Comparison of ENCODE assay signal across 21 cellular contexts in the genomic region with DNA sequence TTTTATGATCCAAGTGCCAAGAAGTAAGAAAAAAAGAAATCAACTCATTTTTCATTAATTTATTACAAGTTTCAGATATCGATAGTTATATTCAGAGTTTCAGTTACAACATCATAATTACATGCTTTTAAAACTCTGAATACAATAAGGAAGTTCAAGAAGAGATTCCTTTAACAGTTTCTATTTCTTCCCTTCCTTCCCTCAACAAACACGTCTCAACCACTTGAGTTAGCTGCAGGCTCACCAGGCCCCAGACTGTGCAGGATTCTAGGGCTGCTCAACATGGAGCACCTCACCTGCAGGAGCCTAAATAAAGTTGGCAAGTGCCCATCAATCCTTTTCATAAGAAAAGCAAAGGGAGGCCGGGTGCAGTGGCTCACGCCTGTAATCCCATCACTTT.
DNase-seq lines count a peak whose midpoint lies in the region; ATAC-seq and TF ChIP-seq lines count a peak whose summit lies in the region.
"Had no signal": no experiment of that assay in that cellular context is flagged by ENCODE, and none has a peak within 500 bp of the region (broad histone marks: within the 10 kb centered on the region; RNA-seq: fewer than 3 reads in every experiment).

No MANE protein-coding gene starts in this region.

- H3K4me3 Mint-ChIP-seq in MCF 10A (ENCODE audit: unreplicated experiment) (no peak overlapping the region), mesothelial cell of epicardium (no peak overlapping the region), Caco-2 (ENCODE audit: unreplicated experiment) (no peak overlapping the region)
- no peak overlapping the region for H3K4me3 Mint-ChIP-seq in activated naive CD8-positive, alpha-beta T cell treated with anti-CD3 and anti-CD28 coated beads for 36 hours
- H3K4me3 Mint-ChIP-seq: activated CD4-positive, alpha-beta memory T cell treated with anti-CD3 and anti-CD28 coated beads for 36 hours; central memory CD8-positive, alpha-beta T cell; H9 had no signal

- no TSS peak for BruUV-seq in MCF 10A (replicated peaks; lab: Mats Ljungman, UMichigan)
- no TSS peak for BruUV-seq in Caco-2 (replicated peaks; lab: Mats Ljungman, UMichigan)

- no peak overlapping the region for H3K4me3 ChIP-seq in breast epithelium
- H3K4me3 ChIP-seq in Caco-2 (ENCODE audit: low read depth, low read length): no peak overlapping the region
- H3K4me3 ChIP-seq: SJSA1, spleen had no signal

- H3K36me3 Mint-ChIP-seq in MCF 10A (ENCODE audit: insufficient read depth, unreplicated experiment) (no peaks in the 10 kb centered on the region), mesothelial cell of epicardium (no peaks in the 10 kb centered on the region), Caco-2 (ENCODE audit: insufficient read depth, unreplicated experiment) (no peaks in the 10 kb centered on the region)
- H3K36me3 Mint-ChIP-seq in activated naive CD8-positive, alpha-beta T cell treated with anti-CD3 and anti-CD28 coated beads for 36 hours: peaks cover 1% of the 10 kb centered on the region
- H3K36me3 Mint-ChIP-seq: activated CD4-positive, alpha-beta memory T cell treated with anti-CD3 and anti-CD28 coated beads for 36 hours had no signal

- H3K9me3 ChIP-seq in breast epithelium (no peaks in the 10 kb centered on the region), Caco-2 (no peaks in the 10 kb centered on the region)
- H3K9me3 ChIP-seq: SJSA1, spleen had no signal

- CTCF ChIA-PET in MCF 10A (lab: Yijun Ruan, JAX): interaction anchor here (0.6 kb wide), 2 partner anchors 9 to 664 kb away, joined by 3 to 4 read pairs; no protein-coding TSS in a partner anchor
- CTCF ChIA-PET in Caco-2 (lab: Charles Lee): no interaction called here

- H3K27me3 ChIP-seq in breast epithelium (no peaks in the 10 kb centered on the region), Caco-2 (replicated peaks; ENCODE audit: control insufficient read depth, insufficient read depth, low read length) (no peaks in the 10 kb centered on the region)
- H3K27me3 ChIP-seq: SJSA1, spleen had no signal

- ATAC-seq in left ventricle myocardium superior: no peak
- no peak for ATAC-seq in GM21390 (IDR thresholded peaks at IDR 0.05; ENCODE audit: unreplicated experiment)
- ATAC-seq in GM18511 (IDR thresholded peaks at IDR 0.05; ENCODE audit: unreplicated experiment): no peak

- POLR2A ChIA-PET in MCF 10A (lab: Yijun Ruan, JAX) (interaction anchor here (0.6 to 0.7 kb wide), 2 partner anchors 32 to 66 kb away, joined by 3 to 4 read pairs; no protein-coding TSS in a partner anchor), Caco-2 (lab: Charles Lee) (no interaction called here)

- TF ChIP-seq POLR2A in breast epithelium (IDR thresholded peaks at IDR 0.05): no peak

- no peaks in the 10 kb centered on the region for H3K27me3 Mint-ChIP-seq in MCF 10A (ENCODE audit: insufficient read depth, unreplicated experiment)
- H3K27me3 Mint-ChIP-seq in activated naive CD8-positive, alpha-beta T cell treated with anti-CD3 and anti-CD28 coated beads for 36 hours: peaks cover 7% of the 10 kb centered on the region
- no peaks in the 10 kb centered on the region for H3K27me3 Mint-ChIP-seq in mesothelial cell of epicardium (ENCODE audit: low read depth)
- H3K27me3 Mint-ChIP-seq in Caco-2 (ENCODE audit: insufficient read depth, unreplicated experiment): no peaks in the 10 kb centered on the region

- TF ChIP-seq CTCF in MCF 10A (IDR thresholded peaks at IDR 0.05; ENCODE audit: unreplicated experiment) (no peak), breast epithelium (IDR thresholded peaks at IDR 0.05) (no peak), mesothelial cell of epicardium (IDR thresholded peaks at IDR 0.05; ENCODE audit: unreplicated experiment) (no peak), Caco-2 (IDR thresholded peaks at IDR 0.05; ENCODE audit: insufficient read depth in 1 of 2, low read depth in 1 of 2, low read length in 1 of 2, severe bottlenecking in 1 of 2, unreplicated experiment in 1 of 2) (no peak)

- H3K27ac Mint-ChIP-seq in MCF 10A (ENCODE audit: low read depth, unreplicated experiment) (peak overlapping the region; percentile 92), mesothelial cell of epicardium (peak overlapping the region; percentile 58), Caco-2 (ENCODE audit: unreplicated experiment) (no peak overlapping the region)
- H3K27ac Mint-ChIP-seq in activated naive CD8-positive, alpha-beta T cell treated with anti-CD3 and anti-CD28 coated beads for 36 hours: peak overlapping the region; percentile 50
- H3K27ac Mint-ChIP-seq: activated CD4-positive, alpha-beta memory T cell treated with anti-CD3 and anti-CD28 coated beads for 36 hours had no signal

- no peak overlapping the region for H3K27ac ChIP-seq in breast epithelium
- H3K27ac ChIP-seq: SJSA1, spleen had no signal

- H3K9me3 Mint-ChIP-seq in MCF 10A (ENCODE audit: unreplicated experiment): no peaks in the 10 kb centered on the region
- H3K9me3 Mint-ChIP-seq in activated naive CD8-positive, alpha-beta T cell treated with anti-CD3 and anti-CD28 coated beads for 36 hours: no peaks in the 10 kb centered on the region
- peaks cover 8% of the 10 kb centered on the region for H3K9me3 Mint-ChIP-seq in mesothelial cell of epicardium
- H3K9me3 Mint-ChIP-seq in Caco-2 (ENCODE audit: unreplicated experiment): peaks cover 4% of the 10 kb centered on the region
- H3K9me3 Mint-ChIP-seq: activated CD4-positive, alpha-beta memory T cell treated with anti-CD3 and anti-CD28 coated beads for 36 hours; central memory CD8-positive, alpha-beta T cell; H9 had no signal

- H3K36me3 ChIP-seq in breast epithelium: no peaks in the 10 kb centered on the region
- H3K36me3 ChIP-seq in Caco-2 (ENCODE audit: control insufficient read depth, insufficient read depth, low read length): no peaks in the 10 kb centered on the region
- H3K36me3 ChIP-seq: SJSA1, spleen had no signal

- DNase-seq in MCF 10A (ENCODE audit: unreplicated experiment) (no peak), breast epithelium (ENCODE audit: low spot score in 2 of 2) (no peak), mesothelial cell of epicardium (ENCODE audit: low spot score in 2 of 2, unreplicated experiment in 2 of 2) (no peak), Caco-2 (no peak), left ventricle myocardium superior (no peak)
- DNase-seq in activated naive CD8-positive, alpha-beta T cell treated with anti-CD3 and anti-CD28 coated beads for 36 hours: no peak
- DNase-seq: activated naive CD4-positive, alpha-beta T cell treated with Interleukin-2 at 50 U/mL for 16 hours; activated T-cell treated with anti-CD3 and anti-CD28 coated beads for 4 hours; aorta; effector memory CD4-positive, alpha-beta T cell; H9; midbrain; NCI-H2171; spleen; stimulated activated CD4-positive, alpha-beta T cell treated with anti-CD3 and anti-CD28 coated beads, Interleukin-4, amount 100 ng/mL, for 4 hours; T-helper 2 cell had no signal

- H3K4me1 Mint-ChIP-seq in MCF 10A (ENCODE audit: insufficient read depth, unreplicated experiment) (peaks cover 13% of the 10 kb centered on the region), mesothelial cell of epicardium (peaks cover 20% of the 10 kb centered on the region), Caco-2 (ENCODE audit: low read depth, unreplicated experiment) (peaks cover 3% of the 10 kb centered on the region)
- peaks cover 14% of the 10 kb centered on the region for H3K4me1 Mint-ChIP-seq in activated naive CD8-positive, alpha-beta T cell treated with anti-CD3 and anti-CD28 coated beads for 36 hours

- intact Hi-C loops in MCF 10A (cut with micrococcal nuclease): no loop called here
- intact Hi-C loops in breast epithelium (cut with DNase I; ENCODE audit: low total_unique reads): no loop called here
- intact Hi-C loops in Caco-2 (cut with micrococcal nuclease; ENCODE audit: unreplicated experiment): no loop called here
- intact Hi-C loops in left ventricle myocardium superior (cut with micrococcal nuclease): no loop called here

- H3K4me1 ChIP-seq in breast epithelium (no peaks in the 10 kb centered on the region), Caco-2 (0 out of 2 replicates have a peak, but pooled peaks cover 4% of the 10 kb centered on the region)
- H3K4me1 ChIP-seq: SJSA1 had no signal
